19 cellular contexts compared by ENCODE assay signal in the genomic region with DNA sequence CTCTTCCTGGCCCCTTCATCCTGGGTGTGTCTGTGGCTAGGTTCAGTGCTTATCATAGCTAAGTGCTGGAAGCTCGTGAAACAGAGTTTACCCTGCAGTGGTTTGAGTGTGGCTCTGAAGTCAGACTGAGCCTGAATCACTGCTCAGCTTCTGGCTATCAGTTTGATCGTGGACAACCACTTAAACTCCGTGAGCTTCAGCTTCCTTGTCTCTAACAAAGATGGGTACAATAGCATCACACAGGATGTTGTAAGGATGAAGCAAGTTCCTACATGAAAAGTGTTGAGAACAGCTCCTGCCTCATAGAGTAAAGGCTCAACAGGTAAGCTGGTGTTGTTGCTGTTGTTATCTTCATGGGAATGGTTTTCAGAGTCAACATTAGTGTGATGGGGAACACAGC.
A peak's percentile ranks its signal among the peaks of the same experiment; 100 is the strongest.
DNase-seq lines count a peak whose midpoint lies in the region; ATAC-seq and TF ChIP-seq lines count a peak whose summit lies in the region.
"Had no signal": no experiment of that assay in that cellular context is flagged by ENCODE, and none has a peak within 500 bp of the region (broad histone marks: within the 10 kb centered on the region; RNA-seq: fewer than 3 reads in every experiment).

No MANE protein-coding gene starts in this region.

- H3K27ac Mint-ChIP-seq in activated naive CD4-positive, alpha-beta T cell treated with anti-CD3 and anti-CD28 coated beads for 36 hours, result no peak overlapping the region
- no peak overlapping the region for H3K27ac Mint-ChIP-seq in activated naive CD4-positive, alpha-beta T cell treated with anti-CD3 and anti-CD28 coated beads, Interleukin-2, amount 10 ng/mL, durations not matched to agents 7 days and 5 days
- H3K27ac Mint-ChIP-seq: H9 had no signal

- intact Hi-C loops in activated naive CD4-positive, alpha-beta T cell treated with anti-CD3 and anti-CD28 coated beads for 36 hours (cut with micrococcal nuclease), result loop anchor here (1.0 kb wide), 1 partner anchor 10 kb away; no protein-coding TSS in a partner anchor
- intact Hi-C loops in prostate gland (cut with DNase I), result no loop called here

- H3K9me3 ChIP-seq in RWPE2 (ENCODE audit: severe bottlenecking) (no peaks in the 10 kb centered on the region), suprapubic skin (no peaks in the 10 kb centered on the region), prostate gland (no peaks in the 10 kb centered on the region)

- H3K4me3 Mint-ChIP-seq in activated naive CD4-positive, alpha-beta T cell treated with anti-CD3 and anti-CD28 coated beads for 36 hours, result no peak overlapping the region
- no peak overlapping the region for H3K4me3 Mint-ChIP-seq in activated naive CD4-positive, alpha-beta T cell treated with anti-CD3 and anti-CD28 coated beads, Interleukin-2, amount 10 ng/mL, durations not matched to agents 7 days and 5 days
- H3K4me3 Mint-ChIP-seq: H9 had no signal

- ATAC-seq in RWPE2 (ENCODE audit: low read depth) (peak; percentile 82), HG02763 (IDR thresholded peaks at IDR 0.05; ENCODE audit: unreplicated experiment) (no peak)
- ATAC-seq: GM12878, K562 had no signal

- no peak for TF ChIP-seq CTCF in RWPE2 (IDR thresholded peaks at IDR 0.05; ENCODE audit: poor library complexity, severe bottlenecking)
- TF ChIP-seq CTCF in suprapubic skin (IDR thresholded peaks at IDR 0.05), result no peak
- no peak for TF ChIP-seq CTCF in prostate gland (IDR thresholded peaks at IDR 0.05)

- no peaks in the 10 kb centered on the region for H3K9me3 Mint-ChIP-seq in activated naive CD4-positive, alpha-beta T cell treated with anti-CD3 and anti-CD28 coated beads for 36 hours
- no peaks in the 10 kb centered on the region for H3K9me3 Mint-ChIP-seq in activated naive CD4-positive, alpha-beta T cell treated with anti-CD3 and anti-CD28 coated beads, Interleukin-2, amount 10 ng/mL, durations not matched to agents 7 days and 5 days

- TF ChIP-seq POLR2A in suprapubic skin (IDR thresholded peaks at IDR 0.05) (no peak), prostate gland (IDR thresholded peaks at IDR 0.05) (no peak)

- CTCF ChIA-PET in activated naive CD4-positive, alpha-beta T cell treated with anti-CD3 and anti-CD28 coated beads for 36 hours (lab: Charles Lee), result interaction anchor here (0.8 kb wide), 2 partner anchors 18 to 30 kb away, joined by 3 to 6 read pairs; no protein-coding TSS in a partner anchor
- CTCF ChIA-PET in activated naive CD4-positive, alpha-beta T cell treated with anti-CD3 and anti-CD28 coated beads, Interleukin-2, amount 10 ng/mL, durations not matched to agents 7 days and 5 days (lab: Charles Lee), result interaction anchor here (1.1 to 1.8 kb wide), 4 partner anchors 9 to 19 kb away, joined by 3 to 10 read pairs (median 7); no protein-coding TSS in a partner anchor

- WGBS in suprapubic skin, result 47% methylated on average over 3 of the region's 3 CpGs
- 38% methylated on average over 3 of the region's 3 CpGs for WGBS in prostate gland

- H3K4me3 ChIP-seq in RWPE2 (ENCODE audit: severe bottlenecking), result no peak overlapping the region
- no peak overlapping the region for H3K4me3 ChIP-seq in suprapubic skin
- H3K4me3 ChIP-seq in prostate gland, result no peak overlapping the region
- H3K4me3 ChIP-seq: GM12878, K562 had no signal

- H3K36me3 Mint-ChIP-seq in activated naive CD4-positive, alpha-beta T cell treated with anti-CD3 and anti-CD28 coated beads for 36 hours (ENCODE audit: low read depth), result no peaks in the 10 kb centered on the region
- no peaks in the 10 kb centered on the region for H3K36me3 Mint-ChIP-seq in activated naive CD4-positive, alpha-beta T cell treated with anti-CD3 and anti-CD28 coated beads, Interleukin-2, amount 10 ng/mL, durations not matched to agents 7 days and 5 days

- H3K27me3 ChIP-seq in RWPE2 (ENCODE audit: insufficient read depth, poor library complexity, severe bottlenecking) (no peaks in the 10 kb centered on the region), suprapubic skin (peaks cover 4% of the 10 kb centered on the region), prostate gland (replicated peaks; ENCODE audit: insufficient read depth) (no peaks in the 10 kb centered on the region)

- H3K4me1 Mint-ChIP-seq in activated naive CD4-positive, alpha-beta T cell treated with anti-CD3 and anti-CD28 coated beads for 36 hours (ENCODE audit: low read depth), result peaks cover 7% of the 10 kb centered on the region
- peaks cover 9% of the 10 kb centered on the region for H3K4me1 Mint-ChIP-seq in activated naive CD4-positive, alpha-beta T cell treated with anti-CD3 and anti-CD28 coated beads, Interleukin-2, amount 10 ng/mL, durations not matched to agents 7 days and 5 days

- H3K27ac ChIP-seq in RWPE2 (ENCODE audit: poor library complexity, severe bottlenecking), result peak overlapping the region; percentile 63
- no peak overlapping the region for H3K27ac ChIP-seq in epithelial cell of prostate
- H3K27ac ChIP-seq in suprapubic skin, result peak overlapping the region; percentile 68
- H3K27ac ChIP-seq in prostate gland, result no peak overlapping the region
- H3K27ac ChIP-seq: C4-2B, HL-60 had no signal

- no peak for TF ChIP-seq EP300 in suprapubic skin (IDR thresholded peaks at IDR 0.05)

- H3K36me3 ChIP-seq in RWPE2 (ENCODE audit: low read depth), result no peaks in the 10 kb centered on the region
- no peaks in the 10 kb centered on the region for H3K36me3 ChIP-seq in suprapubic skin
- no peaks in the 10 kb centered on the region for H3K36me3 ChIP-seq in prostate gland

- DNase-seq in activated naive CD4-positive, alpha-beta T cell treated with anti-CD3 and anti-CD28 coated beads for 36 hours, result peak; percentile 16
- DNase-seq in activated naive CD4-positive, alpha-beta T cell treated with anti-CD3 and anti-CD28 coated beads, Interleukin-2, amount 10 ng/mL, durations not matched to agents 7 days and 5 days, result no peak
- no peak for DNase-seq in RWPE2 (ENCODE audit: low spot score)
- DNase-seq in epithelial cell of prostate (ENCODE audit: low read depth, low spot score), result peak; percentile 54
- DNase-seq in suprapubic skin (ENCODE audit: low spot score in 2 of 2), result no peak
- DNase-seq in prostate gland (ENCODE audit: low spot score), result no peak
- no peak for DNase-seq in stimulated activated CD4-positive, alpha-beta T cell treated with anti-CD3 and anti-CD28 coated beads, Interleukin-15, amount 100 ng/mL, for 24 hours
- DNase-seq: DMS 273 treated with DMSO at 0.1 percent for 48 hours, GDM1, H9, NCI-H1436 treated with DMSO at 0.1 percent for 48 hours, NCI-H2029 treated with DMSO at 0.1 percent for 48 hours, NCI-H510A treated with DMSO at 0.1 percent for 48 hours, Right ventricle myocardium superior had no signal

- H3K27me3 Mint-ChIP-seq in activated naive CD4-positive, alpha-beta T cell treated with anti-CD3 and anti-CD28 coated beads for 36 hours (ENCODE audit: low read depth), result peaks cover 9% of the 10 kb centered on the region
- H3K27me3 Mint-ChIP-seq in activated naive CD4-positive, alpha-beta T cell treated with anti-CD3 and anti-CD28 coated beads, Interleukin-2, amount 10 ng/mL, durations not matched to agents 7 days and 5 days, result peaks cover 14% of the 10 kb centered on the region

- H3K4me1 ChIP-seq in RWPE2 (ENCODE audit: insufficient read depth, poor library complexity, severe bottlenecking) (no peaks in the 10 kb centered on the region), suprapubic skin (peaks cover 12% of the 10 kb centered on the region), prostate gland (replicated peaks) (no peaks in the 10 kb centered on the region)

Comparison
In these comparisons a context has a peak if more than half of its experiments do, and no peak if none do; other contexts are left out.
1. DNase-seq: peak in activated naive CD4-positive, alpha-beta T cell treated with anti-CD3 and anti-CD28 coated beads for 36 hours (single experiment) and epithelial cell of prostate (single experiment); none in activated naive CD4-positive, alpha-beta T cell treated with anti-CD3 and anti-CD28 coated beads, Interleukin-2, amount 10 ng/mL, durations not matched to agents 7 days and 5 days (single experiment), RWPE2 (single experiment), suprapubic skin (0 of 2), prostate gland (single experiment) and stimulated activated CD4-positive, alpha-beta T cell treated with anti-CD3 and anti-CD28 coated beads, Interleukin-15, amount 100 ng/mL, for 24 hours (single experiment).
2. H3K27ac ChIP-seq: peak in RWPE2 (single experiment) and suprapubic skin (single experiment); none in epithelial cell of prostate (single experiment) and prostate gland (0 of 2).